ENCODE assay signal across 16 cellular contexts in the genomic region with DNA sequence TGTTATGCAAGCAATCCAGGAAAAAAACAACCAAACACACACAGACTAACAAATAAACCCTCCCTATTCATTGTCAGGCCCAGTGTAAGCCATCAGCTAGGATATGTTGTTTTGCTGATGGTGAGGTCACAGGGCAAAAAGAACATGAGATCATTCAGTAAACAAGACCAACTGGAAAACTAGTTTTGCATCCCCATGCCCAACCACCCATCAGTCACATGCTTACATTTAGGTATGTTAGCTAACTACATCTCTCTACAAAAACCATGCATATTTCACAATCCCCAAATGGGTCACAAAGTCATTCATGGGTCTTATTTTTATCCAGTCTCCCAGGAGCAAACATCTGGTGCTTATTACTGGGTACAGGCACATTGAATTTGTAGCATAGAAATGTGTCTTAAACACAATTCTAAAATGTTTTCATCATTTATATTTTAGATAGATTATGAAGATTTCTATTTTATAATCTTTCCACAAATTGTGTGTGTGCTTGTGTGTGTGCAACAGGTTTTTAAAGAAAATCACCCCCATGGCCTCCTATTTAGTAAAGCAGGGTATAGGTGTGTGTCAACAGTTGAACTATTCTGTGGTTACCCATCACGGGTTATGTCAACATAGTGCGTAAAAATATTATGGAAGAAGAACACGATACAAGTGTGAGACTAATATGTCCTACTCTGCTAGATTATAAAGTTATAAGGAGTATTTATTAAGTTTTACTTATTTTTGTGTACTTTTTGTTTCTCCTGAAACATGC.
DNase-seq lines count a peak whose midpoint lies in the region; ATAC-seq, FAIRE-seq and TF ChIP-seq lines count a peak whose summit lies in the region.
"Had no signal": no experiment of that assay in that cellular context is flagged by ENCODE, and none has a peak within 500 bp of the region (broad histone marks: within the 10 kb centered on the region; RNA-seq: fewer than 3 reads in every experiment).

No MANE protein-coding gene starts in this region.

- peak overlapping the region; percentile 13; the same call in 1 of the 2 replicates for H3K27ac ChIP-seq in 22Rv1
- H3K27ac ChIP-seq in GM23248 = peak overlapping the region; percentile 30; the same call in 1 of the 2 replicates
- H3K27ac ChIP-seq in body of pancreas = no peak overlapping the region
- H3K27ac ChIP-seq in hepatocyte = peak overlapping the region; percentile 32
- H3K27ac ChIP-seq: lower lobe of right lung had no signal

- intact Hi-C loops in body of pancreas (cut with DNase I) = no loop called here

- no peaks in the 10 kb centered on the region for H3K36me3 ChIP-seq in GM23248 (ENCODE audit: low read depth)
- H3K36me3 ChIP-seq in body of pancreas (replicated peaks in 1 of 2; ENCODE audit: insufficient read depth in 1 of 2, low read depth in 2 of 2) = no peaks in the 10 kb centered on the region
- no peaks in the 10 kb centered on the region for H3K36me3 ChIP-seq in hepatocyte (replicated peaks; ENCODE audit: insufficient read depth, low read depth)
- H3K36me3 ChIP-seq: lower lobe of right lung had no signal

- WGBS in GM23248 (ENCODE audit: low coverage in 1 of 2, low lambda C conversion rate in 2 of 2, missing lambda C conversion rate in 2 of 2), 2 experiments = 81% methylated on average over 3 of the region's 3 CpGs
- WGBS in body of pancreas, 2 donors = 87 to 91% methylated on average over 3 of the region's 3 CpGs
- 91% methylated on average over 3 of the region's 3 CpGs for WGBS in hepatocyte (ENCODE audit: low lambda C conversion rate, missing lambda C conversion rate)

- H3K9ac ChIP-seq in GM23248 = no peak overlapping the region

- peak; percentile 57 for ATAC-seq in body of pancreas
- ATAC-seq in HG02759 (IDR thresholded peaks at IDR 0.05; ENCODE audit: unreplicated experiment) = no peak
- ATAC-seq: effector memory CD8-positive, alpha-beta T cell; lower lobe of right lung; T-cell had no signal

- H3K9me3 ChIP-seq in GM23248 (ENCODE audit: low read depth) (no peaks in the 10 kb centered on the region), body of pancreas (no peaks in the 10 kb centered on the region), hepatocyte (ENCODE audit: low read depth) (no peaks in the 10 kb centered on the region)
- H3K9me3 ChIP-seq: lower lobe of right lung had no signal

- H3K79me2 ChIP-seq in GM23248 (ENCODE audit: insufficient read depth) (no peaks in the 10 kb centered on the region), hepatocyte (no peaks in the 10 kb centered on the region)

- H3K27me3 ChIP-seq in GM23248 (replicated peaks; ENCODE audit: insufficient read depth) = no peaks in the 10 kb centered on the region
- H3K27me3 ChIP-seq in body of pancreas = no peaks in the 10 kb centered on the region
- H3K27me3 ChIP-seq in hepatocyte = no peaks in the 10 kb centered on the region

- TF ChIP-seq CTCF in 22Rv1 (IDR thresholded peaks at IDR 0.05) = no peak
- TF ChIP-seq CTCF in body of pancreas (IDR thresholded peaks at IDR 0.05) = no peak
- no peak for TF ChIP-seq CTCF in hepatocyte (IDR thresholded peaks at IDR 0.05; ENCODE audit: poor library complexity)
- no peak for TF ChIP-seq CTCF in GM10248 (IDR thresholded peaks at IDR 0.05; ENCODE audit: control extremely low read depth, extremely low read depth, low read depth, missing control alignments)

- in situ Hi-C loops in GM23248 (cut with MboI) = no loop called here

- DNase-seq in GM23248 = peak; percentile 65
- DNase-seq in body of pancreas = peak in 3 of 4 donors; percentile 13 to 34 (median 25)
- DNase-seq in hepatocyte (ENCODE audit: low spot score) = peak; percentile 33
- no peak for DNase-seq in SW 1271 (lab: John Stamatoyannopoulos, UW)
- DNase-seq in GM10248 (ENCODE audit: extremely low spot score) = no peak
- no peak for DNase-seq in GM19239 (ENCODE audit: insufficient read length, low spot score)
- DNase-seq: activated CD4-positive, alpha-beta T cell treated with anti-CD3 and anti-CD28 coated beads for 1 hour; activated T-cell treated with anti-CD3 and anti-CD28 coated beads, Interleukin-2, amount 50 U/mL, for 1 hour; aorta; effector memory CD8-positive, alpha-beta T cell; lower lobe of right lung; NCI-H2081; T-cell had no signal

- H3K4me3 ChIP-seq in GM23248 (no peak overlapping the region), body of pancreas (no peak overlapping the region), hepatocyte (no peak overlapping the region)
- H3K4me3 ChIP-seq: lower lobe of right lung had no signal

- H4K20me1 ChIP-seq in GM23248 (ENCODE audit: insufficient read depth) = no peaks in the 10 kb centered on the region
- H4K20me1 ChIP-seq in hepatocyte (ENCODE audit: insufficient read depth, poor library complexity, severe bottlenecking) = no peaks in the 10 kb centered on the region

- H2AFZ ChIP-seq in GM23248 (no peak overlapping the region), hepatocyte (no peak overlapping the region)

- CTCF ChIA-PET in GM10248 (lab: Yijun Ruan, JAX) = no interaction called here

- FAIRE-seq in GM19239 (lab: Jason Lieb, UNC) = no peak
- FAIRE-seq: GM18507 had no signal

- H3F3A ChIP-seq in GM23248 (ENCODE audit: insufficient read depth) = peaks cover 12% of the 10 kb centered on the region; the same call in 1 of the 2 replicates

- no peak for TF ChIP-seq POLR2A in body of pancreas (IDR thresholded peaks at IDR 0.05)

- H3K9me2 ChIP-seq in GM23248 (ENCODE audit: insufficient read depth) (no peaks in the 10 kb centered on the region), hepatocyte (replicated peaks; ENCODE audit: insufficient read depth) (no peaks in the 10 kb centered on the region)

- H3K4me1 ChIP-seq in GM23248 (ENCODE audit: insufficient read depth) (peaks cover 31% of the 10 kb centered on the region), body of pancreas (peaks cover 4% of the 10 kb centered on the region), hepatocyte (ENCODE audit: insufficient read depth) (peaks cover 4% of the 10 kb centered on the region)
- H3K4me1 ChIP-seq: lower lobe of right lung had no signal

- H3K4me2 ChIP-seq in GM23248 (ENCODE audit: unreplicated experiment) (no peak overlapping the region), hepatocyte (no peak overlapping the region)

- POLR2A ChIA-PET in GM10248 (lab: Yijun Ruan, JAX) = no interaction called here

Comparison
In these comparisons a context has a peak if more than half of its experiments do, and no peak if none do; other contexts are left out.
1. H3K27ac ChIP-seq: peak in 22Rv1 (single experiment), GM23248 (single experiment) and hepatocyte (single experiment); none in body of pancreas (0 of 4).
2. DNase-seq: peak in GM23248 (single experiment), body of pancreas (3 of 4) and hepatocyte (single experiment); none in SW 1271 (0 of 2), GM10248 (single experiment) and GM19239 (single experiment).